29 cellular contexts compared by ENCODE assay signal in genomic region chr19:40026597-40026970, GRCh38.
"Had no signal": no experiment of that assay in that cellular context is flagged by ENCODE, and none has a peak within 500 bp of the region (broad histone marks: within the 10 kb centered on the region; RNA-seq: fewer than 3 reads in every experiment).

No MANE protein-coding gene starts in this region.

- H3K27ac ChIP-seq: lower lobe of right lung, ovary, prostate gland, sigmoid colon, spleen, testis, thyroid gland, transverse colon, upper lobe of left lung, vagina had no signal

- H3K4me1 Mint-ChIP-seq: mesothelial cell of epicardium; naive B cell; stimulated activated memory B cell treated with anti-CD40 and anti-IgM and Interleukin-4, amounts not matched to agents 10 μg/mL and 1 μg/mL and 100 μg/mL, for 72 hours; stimulated activated naive CD8-positive, alpha-beta T cell treated with anti-CD3 and anti-CD28 coated beads, Interleukin-15, amount 100 ng/mL, for 72 hours had no signal

- H3K4me3 Mint-ChIP-seq: mesothelial cell of epicardium; naive B cell; natural killer cell treated with Interleukin-12 subunit alpha and Interleukin-12 subunit beta and Interleukin-15 and Interleukin-18, amount 100 ng/mL, for 72 hours; stimulated activated memory B cell treated with anti-CD40 and anti-IgM and Interleukin-4, amounts not matched to agents 10 μg/mL and 1 μg/mL and 100 μg/mL, for 72 hours; stimulated activated naive CD8-positive, alpha-beta T cell treated with anti-CD3 and anti-CD28 coated beads, Interleukin-15, amount 100 ng/mL, for 72 hours had no signal

- H3K9me3 ChIP-seq: testis, thyroid gland had no signal

- H3K27me3 Mint-ChIP-seq: naive B cell; natural killer cell treated with Interleukin-12 subunit alpha and Interleukin-12 subunit beta and Interleukin-15 and Interleukin-18, amount 100 ng/mL, for 72 hours; stimulated activated memory B cell treated with anti-CD40 and anti-IgM and Interleukin-4, amounts not matched to agents 10 μg/mL and 1 μg/mL and 100 μg/mL, for 72 hours; stimulated activated naive CD8-positive, alpha-beta T cell treated with anti-CD3 and anti-CD28 coated beads, Interleukin-15, amount 100 ng/mL, for 72 hours had no signal

- FAIRE-seq: keratinocyte, small intestine had no signal

- H3K27me3 ChIP-seq: ovary, sigmoid colon, spleen, testis, thyroid gland, transverse colon, upper lobe of left lung, vagina had no signal

- H3K27ac Mint-ChIP-seq: mesothelial cell of epicardium; natural killer cell treated with Interleukin-12 subunit alpha and Interleukin-12 subunit beta and Interleukin-15 and Interleukin-18, amount 100 ng/mL, for 72 hours; stimulated activated memory B cell treated with anti-CD40 and anti-IgM and Interleukin-4, amounts not matched to agents 10 μg/mL and 1 μg/mL and 100 μg/mL, for 72 hours had no signal

- ATAC-seq: left cardiac atrium; left lobe of liver; left ventricle myocardium superior; lower lobe of right lung; natural killer cell treated with Interleukin-12 subunit alpha and Interleukin-12 subunit beta and Interleukin-15 and Interleukin-18, amount 100 ng/mL, for 72 hours; right cardiac atrium; stimulated activated memory B cell treated with anti-CD40 and anti-IgM and Interleukin-4, amounts not matched to agents 10 μg/mL and 1 μg/mL and 100 μg/mL, for 72 hours; stimulated activated naive CD8-positive, alpha-beta T cell treated with anti-CD3 and anti-CD28 coated beads, Interleukin-15, amount 100 ng/mL, for 72 hours had no signal

- DNase-seq: hippocampal formation; kidney glomerular epithelial cell; left cardiac atrium; left ventricle myocardium superior; lower lobe of right lung; mammary epithelial cell; mesendoderm; naive B cell; ovary; retina; right cardiac atrium; sigmoid colon; small intestine; spleen; stimulated activated CD4-positive, alpha-beta T cell treated with anti-CD3 and anti-CD28 coated beads, Interleukin-4, amount 100 ng/mL, for 24 hours; stimulated activated CD8-positive, alpha-beta memory T cell treated with anti-CD3 and anti-CD28 coated beads, Interleukin-4, amount 100 ng/mL, for 48 hours; stimulated activated naive CD4-positive, alpha-beta T cell treated with Interleukin-2 at 50 U/mL for 16 hours; stimulated activated naive CD8-positive, alpha-beta T cell treated with anti-CD3 and anti-CD28 coated beads, Interleukin-15, amount 100 ng/mL, for 72 hours; testis; thyroid gland; transverse colon; upper lobe of left lung had no signal

- H3K4me3 ChIP-seq: lower lobe of right lung, ovary, prostate gland, sigmoid colon, spleen, testis, thyroid gland, transverse colon, upper lobe of left lung, vagina had no signal

- H3K4me1 ChIP-seq: lower lobe of right lung, prostate gland, sigmoid colon, spleen, testis, thyroid gland, transverse colon, upper lobe of left lung, vagina had no signal

- H3K36me3 ChIP-seq: lower lobe of right lung, ovary, prostate gland, sigmoid colon, thyroid gland, upper lobe of left lung had no signal
